Comparison of ENCODE assay signal across 1 cellular context in genomic region chr10:94626476-94626875, GRCh38.
TF ChIP-seq lines count a peak whose summit lies in the region.

No MANE protein-coding gene starts in this region.

TF ChIP-seq in WTC11, 78 proteins besides CTCF, POLR2A, EP300 and RAD21 (continued from another document):
- TF ChIP-seq, protein P1, sequence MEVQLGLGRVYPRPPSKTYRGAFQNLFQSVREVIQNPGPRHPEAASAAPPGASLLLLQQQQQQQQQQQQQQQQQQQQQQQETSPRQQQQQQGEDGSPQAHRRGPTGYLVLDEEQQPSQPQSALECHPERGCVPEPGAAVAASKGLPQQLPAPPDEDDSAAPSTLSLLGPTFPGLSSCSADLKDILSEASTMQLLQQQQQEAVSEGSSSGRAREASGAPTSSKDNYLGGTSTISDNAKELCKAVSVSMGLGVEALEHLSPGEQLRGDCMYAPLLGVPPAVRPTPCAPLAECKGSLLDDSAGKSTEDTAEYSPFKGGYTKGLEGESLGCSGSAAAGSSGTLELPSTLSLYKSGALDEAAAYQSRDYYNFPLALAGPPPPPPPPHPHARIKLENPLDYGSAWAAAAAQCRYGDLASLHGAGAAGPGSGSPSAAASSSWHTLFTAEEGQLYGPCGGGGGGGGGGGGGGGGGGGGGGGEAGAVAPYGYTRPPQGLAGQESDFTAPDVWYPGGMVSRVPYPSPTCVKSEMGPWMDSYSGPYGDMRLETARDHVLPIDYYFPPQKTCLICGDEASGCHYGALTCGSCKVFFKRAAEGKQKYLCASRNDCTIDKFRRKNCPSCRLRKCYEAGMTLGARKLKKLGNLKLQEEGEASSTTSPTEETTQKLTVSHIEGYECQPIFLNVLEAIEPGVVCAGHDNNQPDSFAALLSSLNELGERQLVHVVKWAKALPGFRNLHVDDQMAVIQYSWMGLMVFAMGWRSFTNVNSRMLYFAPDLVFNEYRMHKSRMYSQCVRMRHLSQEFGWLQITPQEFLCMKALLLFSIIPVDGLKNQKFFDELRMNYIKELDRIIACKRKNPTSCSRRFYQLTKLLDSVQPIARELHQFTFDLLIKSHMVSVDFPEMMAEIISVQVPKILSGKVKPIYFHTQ (CRISPR knock-in tag; IDR thresholded peaks at IDR 0.05) = no peak
- no peak for TF ChIP-seq ETV6 (CRISPR knock-in tag; IDR thresholded peaks at IDR 0.05)
- TF ChIP-seq USF1 (CRISPR knock-in tag; IDR thresholded peaks at IDR 0.05) = no peak
- TF ChIP-seq ZNF671 (CRISPR knock-in tag; IDR thresholded peaks at IDR 0.05) = no peak
- TF ChIP-seq, protein P2, sequence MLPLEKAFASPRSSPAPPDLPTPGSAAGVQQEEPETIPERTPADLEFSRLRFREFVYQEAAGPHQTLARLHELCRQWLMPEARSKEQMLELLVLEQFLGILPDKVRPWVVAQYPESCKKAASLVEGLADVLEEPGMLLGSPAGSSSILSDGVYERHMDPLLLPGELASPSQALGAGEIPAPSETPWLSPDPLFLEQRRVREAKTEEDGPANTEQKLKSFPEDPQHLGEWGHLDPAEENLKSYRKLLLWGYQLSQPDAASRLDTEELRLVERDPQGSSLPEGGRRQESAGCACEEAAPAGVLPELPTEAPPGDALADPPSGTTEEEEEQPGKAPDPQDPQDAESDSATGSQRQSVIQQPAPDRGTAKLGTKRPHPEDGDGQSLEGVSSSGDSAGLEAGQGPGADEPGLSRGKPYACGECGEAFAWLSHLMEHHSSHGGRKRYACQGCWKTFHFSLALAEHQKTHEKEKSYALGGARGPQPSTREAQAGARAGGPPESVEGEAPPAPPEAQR (CRISPR knock-in tag; IDR thresholded peaks at IDR 0.05) = no peak
- TF ChIP-seq TEAD1 (CRISPR knock-in tag; IDR thresholded peaks at IDR 0.05) = no peak
TF ChIP-seq in WTC11: peak in this region for 0.
